2 cellular contexts compared by ENCODE assay signal in the genomic region with DNA sequence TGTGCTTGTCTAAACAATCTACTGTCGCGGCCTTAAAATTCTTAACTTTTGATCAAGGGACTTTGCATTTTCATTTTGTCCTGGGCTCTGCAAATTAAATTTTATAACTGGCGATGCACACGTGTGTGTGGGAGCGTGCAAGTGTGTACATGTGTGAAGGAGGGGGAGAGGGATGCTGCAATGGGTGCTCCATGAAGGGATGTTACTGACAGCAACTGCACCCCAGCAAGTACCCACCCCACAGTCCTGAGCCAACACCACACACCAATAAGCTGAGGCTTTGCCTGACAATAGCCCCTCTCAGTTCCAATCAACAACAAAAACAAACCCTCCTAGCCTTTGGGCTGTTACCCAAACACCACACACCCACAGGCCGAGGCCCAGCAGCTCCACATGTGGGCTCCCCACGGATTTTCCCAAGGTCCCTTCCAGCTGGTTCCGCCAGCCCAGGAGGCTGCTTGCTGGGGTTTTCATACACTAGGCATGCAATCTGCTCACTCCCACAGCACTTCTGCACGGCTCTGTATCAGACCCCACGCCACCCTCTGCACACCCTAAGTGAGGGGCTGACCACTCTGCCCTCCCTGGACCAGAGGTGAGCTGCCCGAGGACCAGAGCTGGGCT.
TF ChIP-seq lines count a peak whose summit lies in the region.

No MANE protein-coding gene starts in this region.

TF ChIP-seq in GM23338, 12 proteins besides CTCF, POLR2A, EP300 and RAD21 (continued from another document):
- TF ChIP-seq, protein P1, sequence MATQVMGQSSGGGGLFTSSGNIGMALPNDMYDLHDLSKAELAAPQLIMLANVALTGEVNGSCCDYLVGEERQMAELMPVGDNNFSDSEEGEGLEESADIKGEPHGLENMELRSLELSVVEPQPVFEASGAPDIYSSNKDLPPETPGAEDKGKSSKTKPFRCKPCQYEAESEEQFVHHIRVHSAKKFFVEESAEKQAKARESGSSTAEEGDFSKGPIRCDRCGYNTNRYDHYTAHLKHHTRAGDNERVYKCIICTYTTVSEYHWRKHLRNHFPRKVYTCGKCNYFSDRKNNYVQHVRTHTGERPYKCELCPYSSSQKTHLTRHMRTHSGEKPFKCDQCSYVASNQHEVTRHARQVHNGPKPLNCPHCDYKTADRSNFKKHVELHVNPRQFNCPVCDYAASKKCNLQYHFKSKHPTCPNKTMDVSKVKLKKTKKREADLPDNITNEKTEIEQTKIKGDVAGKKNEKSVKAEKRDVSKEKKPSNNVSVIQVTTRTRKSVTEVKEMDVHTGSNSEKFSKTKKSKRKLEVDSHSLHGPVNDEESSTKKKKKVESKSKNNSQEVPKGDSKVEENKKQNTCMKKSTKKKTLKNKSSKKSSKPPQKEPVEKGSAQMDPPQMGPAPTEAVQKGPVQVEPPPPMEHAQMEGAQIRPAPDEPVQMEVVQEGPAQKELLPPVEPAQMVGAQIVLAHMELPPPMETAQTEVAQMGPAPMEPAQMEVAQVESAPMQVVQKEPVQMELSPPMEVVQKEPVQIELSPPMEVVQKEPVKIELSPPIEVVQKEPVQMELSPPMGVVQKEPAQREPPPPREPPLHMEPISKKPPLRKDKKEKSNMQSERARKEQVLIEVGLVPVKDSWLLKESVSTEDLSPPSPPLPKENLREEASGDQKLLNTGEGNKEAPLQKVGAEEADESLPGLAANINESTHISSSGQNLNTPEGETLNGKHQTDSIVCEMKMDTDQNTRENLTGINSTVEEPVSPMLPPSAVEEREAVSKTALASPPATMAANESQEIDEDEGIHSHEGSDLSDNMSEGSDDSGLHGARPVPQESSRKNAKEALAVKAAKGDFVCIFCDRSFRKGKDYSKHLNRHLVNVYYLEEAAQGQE (IDR thresholded peaks at IDR 0.05; ENCODE audit: unreplicated experiment): no peak
- TF ChIP-seq POLR2AphosphoS5 (IDR thresholded peaks at IDR 0.05; ENCODE audit: low read depth) (no peak), CREB1 (CRISPR knock-in tag; IDR thresholded peaks at IDR 0.05; ENCODE audit: low read depth) (no peak), ZNF114 (CRISPR knock-in tag; IDR thresholded peaks at IDR 0.05) (no peak)
- TF ChIP-seq, protein P2, sequence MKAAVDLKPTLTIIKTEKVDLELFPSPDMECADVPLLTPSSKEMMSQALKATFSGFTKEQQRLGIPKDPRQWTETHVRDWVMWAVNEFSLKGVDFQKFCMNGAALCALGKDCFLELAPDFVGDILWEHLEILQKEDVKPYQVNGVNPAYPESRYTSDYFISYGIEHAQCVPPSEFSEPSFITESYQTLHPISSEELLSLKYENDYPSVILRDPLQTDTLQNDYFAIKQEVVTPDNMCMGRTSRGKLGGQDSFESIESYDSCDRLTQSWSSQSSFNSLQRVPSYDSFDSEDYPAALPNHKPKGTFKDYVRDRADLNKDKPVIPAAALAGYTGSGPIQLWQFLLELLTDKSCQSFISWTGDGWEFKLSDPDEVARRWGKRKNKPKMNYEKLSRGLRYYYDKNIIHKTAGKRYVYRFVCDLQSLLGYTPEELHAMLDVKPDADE (IDR thresholded peaks at IDR 0.05): no peak

TF ChIP-seq in WTC11, 78 proteins besides CTCF, POLR2A, EP300 and RAD21 (continued from another document):
- TF ChIP-seq, protein P3, sequence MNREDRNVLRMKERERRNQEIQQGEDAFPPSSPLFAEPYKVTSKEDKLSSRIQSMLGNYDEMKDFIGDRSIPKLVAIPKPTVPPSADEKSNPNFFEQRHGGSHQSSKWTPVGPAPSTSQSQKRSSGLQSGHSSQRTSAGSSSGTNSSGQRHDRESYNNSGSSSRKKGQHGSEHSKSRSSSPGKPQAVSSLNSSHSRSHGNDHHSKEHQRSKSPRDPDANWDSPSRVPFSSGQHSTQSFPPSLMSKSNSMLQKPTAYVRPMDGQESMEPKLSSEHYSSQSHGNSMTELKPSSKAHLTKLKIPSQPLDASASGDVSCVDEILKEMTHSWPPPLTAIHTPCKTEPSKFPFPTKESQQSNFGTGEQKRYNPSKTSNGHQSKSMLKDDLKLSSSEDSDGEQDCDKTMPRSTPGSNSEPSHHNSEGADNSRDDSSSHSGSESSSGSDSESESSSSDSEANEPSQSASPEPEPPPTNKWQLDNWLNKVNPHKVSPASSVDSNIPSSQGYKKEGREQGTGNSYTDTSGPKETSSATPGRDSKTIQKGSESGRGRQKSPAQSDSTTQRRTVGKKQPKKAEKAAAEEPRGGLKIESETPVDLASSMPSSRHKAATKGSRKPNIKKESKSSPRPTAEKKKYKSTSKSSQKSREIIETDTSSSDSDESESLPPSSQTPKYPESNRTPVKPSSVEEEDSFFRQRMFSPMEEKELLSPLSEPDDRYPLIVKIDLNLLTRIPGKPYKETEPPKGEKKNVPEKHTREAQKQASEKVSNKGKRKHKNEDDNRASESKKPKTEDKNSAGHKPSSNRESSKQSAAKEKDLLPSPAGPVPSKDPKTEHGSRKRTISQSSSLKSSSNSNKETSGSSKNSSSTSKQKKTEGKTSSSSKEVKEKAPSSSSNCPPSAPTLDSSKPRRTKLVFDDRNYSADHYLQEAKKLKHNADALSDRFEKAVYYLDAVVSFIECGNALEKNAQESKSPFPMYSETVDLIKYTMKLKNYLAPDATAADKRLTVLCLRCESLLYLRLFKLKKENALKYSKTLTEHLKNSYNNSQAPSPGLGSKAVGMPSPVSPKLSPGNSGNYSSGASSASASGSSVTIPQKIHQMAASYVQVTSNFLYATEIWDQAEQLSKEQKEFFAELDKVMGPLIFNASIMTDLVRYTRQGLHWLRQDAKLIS (CRISPR knock-in tag; IDR thresholded peaks at IDR 0.05; ENCODE audit: borderline replicate concordance): no peak
- TF ChIP-seq, protein P4, sequence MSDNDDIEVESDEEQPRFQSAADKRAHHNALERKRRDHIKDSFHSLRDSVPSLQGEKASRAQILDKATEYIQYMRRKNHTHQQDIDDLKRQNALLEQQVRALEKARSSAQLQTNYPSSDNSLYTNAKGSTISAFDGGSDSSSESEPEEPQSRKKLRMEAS (CRISPR knock-in tag; IDR thresholded peaks at IDR 0.05): no peak
- TF ChIP-seq NFE2L1 (CRISPR knock-in tag; IDR thresholded peaks at IDR 0.05) (no peak), SMAD4 (CRISPR knock-in tag; IDR thresholded peaks at IDR 0.05) (no peak), FOXP4 (CRISPR knock-in tag; IDR thresholded peaks at IDR 0.05) (no peak)
